1 cellular context compared by ENCODE assay signal in the genomic region with DNA sequence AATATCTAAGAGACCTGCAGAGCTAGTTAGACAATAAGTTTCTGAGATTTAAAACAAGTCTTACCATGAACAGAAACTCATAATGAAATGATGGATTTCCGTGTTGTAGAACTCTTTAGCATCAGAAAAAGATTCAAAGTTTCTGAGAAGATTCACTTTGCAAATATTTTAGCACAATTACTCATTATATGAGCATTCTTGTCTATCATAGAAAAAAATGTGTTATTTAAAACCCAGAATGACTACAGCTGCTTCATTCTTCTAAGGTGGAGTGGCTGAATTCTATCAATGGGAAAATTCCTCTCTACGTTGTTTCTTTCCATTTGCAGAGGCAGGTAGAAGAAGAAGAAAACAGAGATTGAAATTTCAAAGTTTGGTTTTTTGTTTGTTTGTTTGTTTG.
TF ChIP-seq lines count a peak whose summit lies in the region.

No MANE protein-coding gene starts in this region.

TF ChIP-seq in IMR-90, 13 proteins besides CTCF, POLR2A, EP300 and RAD21:
- TF ChIP-seq BHLHE40 (IDR thresholded peaks at IDR 0.05; ENCODE audit: low read depth, low read length) (no peak), ELK1 (IDR thresholded peaks at IDR 0.05; ENCODE audit: borderline replicate concordance, low read depth, low read length) (no peak), MAZ (IDR thresholded peaks at IDR 0.05; ENCODE audit: borderline replicate concordance, low read depth, low read length) (no peak), RCOR1 (IDR thresholded peaks at IDR 0.05; ENCODE audit: insufficient replicate concordance, low read length) (no peak), MXI1 (IDR thresholded peaks at IDR 0.05; ENCODE audit: borderline replicate concordance, low read depth, low read length) (no peak), NFE2L2 (IDR thresholded peaks at IDR 0.05; ENCODE audit: low read depth, low read length) (no peak), CHD1 (IDR thresholded peaks at IDR 0.05; ENCODE audit: low read depth, low read length) (no peak), FOS (IDR thresholded peaks at IDR 0.05; ENCODE audit: low read depth, low read length) (no peak), MAFK (IDR thresholded peaks at IDR 0.05; ENCODE audit: low read depth, low read length) (no peak), RFX5 (IDR thresholded peaks at IDR 0.05; ENCODE audit: low read depth, low read length) (no peak), CEBPB (IDR thresholded peaks at IDR 0.05; ENCODE audit: low read depth, low read length) (no peak), SMC3 (IDR thresholded peaks at IDR 0.05; ENCODE audit: low read depth, low read length) (no peak), USF2 (IDR thresholded peaks at IDR 0.05; ENCODE audit: low read depth, low read length) (no peak)
